In genomic region chr11:24134879-24135588, GRCh38 we compare ENCODE assay signal across 26 cellular contexts.
"Had no signal": no experiment of that assay in that cellular context is flagged by ENCODE, and none has a peak within 500 bp of the region (broad histone marks: within the 10 kb centered on the region; RNA-seq: fewer than 3 reads in every experiment).

No MANE protein-coding gene starts in this region.

- H3K9me3 ChIP-seq: breast epithelium, mucosa of descending colon, pancreas, psoas muscle, thyroid gland, upper lobe of right lung had no signal

- H3K4me1 ChIP-seq: adrenal gland, breast epithelium, pancreas, psoas muscle, thyroid gland, upper lobe of right lung had no signal

- H3K36me3 ChIP-seq: adrenal gland, breast epithelium, pancreas, thyroid gland, upper lobe of right lung had no signal

- H3K4me3 ChIP-seq: adrenal gland, breast epithelium, coronary artery, mucosa of descending colon, pancreas, psoas muscle, thyroid gland, upper lobe of right lung had no signal

- DNase-seq: activated CD4-positive, alpha-beta memory T cell treated with anti-CD3 and anti-CD28 coated beads, Interleukin-2, amount 10 ng/mL, durations not matched to agents 7 days and 5 days; activated CD4-positive, alpha-beta T cell treated with anti-CD3 and anti-CD28 coated beads for 48 hours; activated CD4-positive, CD25-positive, alpha-beta regulatory T cell; activated CD8-positive, alpha-beta memory T cell treated with anti-CD3 and anti-CD28 coated beads, Interleukin-2, amount 10 ng/mL, durations not matched to agents 7 days and 5 days; activated gamma-delta T cell treated with Interleukin-2 at 50 U/mL for 16 hours; adrenal gland; hippocampal formation; mesendoderm; mucosa of descending colon; nephron progenitor cell; pancreas; psoas muscle; right cardiac atrium; stimulated activated CD4-positive, alpha-beta T cell treated with anti-CD3 and anti-CD28 coated beads, Interleukin-1b, Interleukin-23, amount 100 ng/mL, for 48 hours; substantia nigra; T1000; thyroid gland; upper lobe of right lung had no signal

- H3K27ac Mint-ChIP-seq: activated CD4-positive, alpha-beta memory T cell treated with anti-CD3 and anti-CD28 coated beads, Interleukin-2, amount 10 ng/mL, durations not matched to agents 7 days and 5 days; activated CD8-positive, alpha-beta memory T cell treated with anti-CD3 and anti-CD28 coated beads, Interleukin-2, amount 10 ng/mL, durations not matched to agents 7 days and 5 days; activated naive CD4-positive, alpha-beta T cell treated with anti-CD3 and anti-CD28 coated beads, Interleukin-2, amount 50 U/mL, for 72 hours; activated T-helper 1 cell treated with anti-CD3 and anti-CD28 coated beads, Interleukin-12 subunit alpha, Interleukin-12 subunit beta, Interleukin-2, Interleukin-4 antibody, amounts not matched to agents 30 ng/mL and 10 ng/mL and 1 ng/mL, durations not matched to agents 14 hours and 24 hours and 36 hours; nephron progenitor cell; stimulated activated naive CD8-positive, alpha-beta T cell treated with anti-CD3 and anti-CD28 coated beads, Interleukin-15, Interleukin-2, amounts not matched to agents 100 ng/mL and 50 ng/mL, for 24 hours; T-helper 1 cell treated with Interleukin-12 subunit alpha and Interleukin-12 subunit beta and Interleukin-4 antibody, amounts not matched to agents 30 μg/mL and 1 μg/mL, for 36 hours had no signal

- H3K27me3 Mint-ChIP-seq: activated CD4-positive, alpha-beta memory T cell treated with anti-CD3 and anti-CD28 coated beads, Interleukin-2, amount 10 ng/mL, durations not matched to agents 7 days and 5 days; activated CD8-positive, alpha-beta memory T cell treated with anti-CD3 and anti-CD28 coated beads, Interleukin-2, amount 10 ng/mL, durations not matched to agents 7 days and 5 days; stimulated activated naive CD8-positive, alpha-beta T cell treated with anti-CD3 and anti-CD28 coated beads, Interleukin-15, Interleukin-2, amounts not matched to agents 100 ng/mL and 50 ng/mL, for 24 hours had no signal

- FAIRE-seq: endometrium, islet of Langerhans had no signal

- H3K36me3 Mint-ChIP-seq: activated CD8-positive, alpha-beta memory T cell treated with anti-CD3 and anti-CD28 coated beads, Interleukin-2, amount 10 ng/mL, durations not matched to agents 7 days and 5 days; activated naive CD4-positive, alpha-beta T cell treated with anti-CD3 and anti-CD28 coated beads, Interleukin-2, amount 50 U/mL, for 72 hours had no signal

- H3K9me3 Mint-ChIP-seq: activated T-helper 1 cell treated with anti-CD3 and anti-CD28 coated beads, Interleukin-12 subunit alpha, Interleukin-12 subunit beta, Interleukin-2, Interleukin-4 antibody, amounts not matched to agents 30 ng/mL and 10 ng/mL and 1 ng/mL, durations not matched to agents 14 hours and 24 hours and 36 hours; nephron progenitor cell; stimulated activated naive CD8-positive, alpha-beta T cell treated with anti-CD3 and anti-CD28 coated beads, Interleukin-15, Interleukin-2, amounts not matched to agents 100 ng/mL and 50 ng/mL, for 24 hours had no signal

- ATAC-seq: activated CD8-positive, alpha-beta memory T cell treated with anti-CD3 and anti-CD28 coated beads, Interleukin-2, amount 10 ng/mL, durations not matched to agents 7 days and 5 days; activated naive CD4-positive, alpha-beta T cell treated with anti-CD3 and anti-CD28 coated beads, Interleukin-2, amount 50 U/mL, for 72 hours; mucosa of descending colon; pancreas; psoas muscle; right cardiac atrium; upper lobe of right lung had no signal

- H3K27me3 ChIP-seq: adrenal gland, breast epithelium, thyroid gland, upper lobe of right lung had no signal

- H3K4me1 Mint-ChIP-seq: activated CD4-positive, alpha-beta memory T cell treated with anti-CD3 and anti-CD28 coated beads, Interleukin-2, amount 10 ng/mL, durations not matched to agents 7 days and 5 days; activated CD8-positive, alpha-beta memory T cell treated with anti-CD3 and anti-CD28 coated beads, Interleukin-2, amount 10 ng/mL, durations not matched to agents 7 days and 5 days; nephron progenitor cell had no signal

- H3K27ac ChIP-seq: adrenal gland, breast epithelium, coronary artery, pancreas, psoas muscle, thyroid gland, upper lobe of right lung had no signal

- H3K4me3 Mint-ChIP-seq: activated CD4-positive, alpha-beta memory T cell treated with anti-CD3 and anti-CD28 coated beads, Interleukin-2, amount 10 ng/mL, durations not matched to agents 7 days and 5 days; activated CD8-positive, alpha-beta memory T cell treated with anti-CD3 and anti-CD28 coated beads, Interleukin-2, amount 10 ng/mL, durations not matched to agents 7 days and 5 days; activated T-helper 1 cell treated with anti-CD3 and anti-CD28 coated beads, Interleukin-12 subunit alpha, Interleukin-12 subunit beta, Interleukin-2, Interleukin-4 antibody, amounts not matched to agents 30 ng/mL and 10 ng/mL and 1 ng/mL, durations not matched to agents 14 hours and 24 hours and 36 hours; nephron progenitor cell; stimulated activated naive CD8-positive, alpha-beta T cell treated with anti-CD3 and anti-CD28 coated beads, Interleukin-15, Interleukin-2, amounts not matched to agents 100 ng/mL and 50 ng/mL, for 24 hours; T-helper 1 cell treated with Interleukin-12 subunit alpha and Interleukin-12 subunit beta and Interleukin-4 antibody, amounts not matched to agents 30 μg/mL and 1 μg/mL, for 36 hours had no signal
